Comparison of ENCODE assay signal across 15 cellular contexts in the genomic region with DNA sequence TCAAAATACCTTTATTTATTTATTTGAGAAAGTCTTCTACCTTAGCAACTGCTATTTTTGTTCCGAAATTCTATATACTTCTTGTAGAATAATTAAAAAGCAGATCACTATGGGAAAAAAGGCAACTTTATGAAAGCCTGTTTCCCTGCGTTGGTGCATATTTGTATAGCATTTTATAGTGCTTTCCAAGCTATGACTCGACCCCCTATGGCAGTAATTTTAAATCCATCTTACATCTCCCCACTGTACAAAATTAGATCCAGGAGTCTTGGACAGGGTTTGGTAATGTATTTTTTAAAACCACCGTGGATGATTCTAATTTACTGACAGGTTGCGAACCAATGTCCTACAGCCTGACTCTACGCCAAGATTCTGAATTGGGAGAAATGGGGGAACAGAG. TPM values are rescaled to one million over a fixed set of nuclear protein-coding genes. Genes with fewer than 3 reads are reported as not detected.
A peak's percentile ranks its signal among the peaks of the same experiment; 100 is the strongest.
DNase-seq lines count a peak whose midpoint lies in the region; ATAC-seq and TF ChIP-seq lines count a peak whose summit lies in the region.
"Had no signal": no experiment of that assay in that cellular context is flagged by ENCODE, and none has a peak within 500 bp of the region (broad histone marks: within the 10 kb centered on the region; RNA-seq: fewer than 3 reads in every experiment).

No MANE protein-coding gene starts in this region.

- no peaks in the 10 kb centered on the region for H3K27me3 Mint-ChIP-seq in activated CD8-positive, alpha-beta memory T cell treated with anti-CD3 and anti-CD28 coated beads, Interleukin-2, amount 10 ng/mL, durations not matched to agents 7 days and 5 days
- H3K27me3 Mint-ChIP-seq in central memory CD8-positive, alpha-beta T cell = no peaks in the 10 kb centered on the region
- H3K27me3 Mint-ChIP-seq: CD8-positive, alpha-beta memory T cell had no signal

- intact Hi-C loops in OCI-LY7 (cut with micrococcal nuclease; ENCODE audit: unreplicated experiment) (no loop called here), left cardiac atrium (cut with DNase I) (no loop called here)

- peaks cover 13% of the 10 kb centered on the region for H3K9me3 Mint-ChIP-seq in activated CD8-positive, alpha-beta memory T cell treated with anti-CD3 and anti-CD28 coated beads, Interleukin-2, amount 10 ng/mL, durations not matched to agents 7 days and 5 days (ENCODE audit: low read depth)
- H3K9me3 Mint-ChIP-seq in central memory CD8-positive, alpha-beta T cell = no peaks in the 10 kb centered on the region
- H3K9me3 Mint-ChIP-seq in stimulated activated effector memory CD8-positive, alpha-beta T cell treated with anti-CD3 and anti-CD28 coated beads, Interleukin-12 subunit alpha, Interleukin-12 subunit beta, amount 100 ng/mL, for 72 hours = peaks cover 4% of the 10 kb centered on the region
- H3K9me3 Mint-ChIP-seq: CD8-positive, alpha-beta memory T cell; neural progenitor cell had no signal

- TF ChIP-seq CTCF in OCI-LY7 (conservative IDR thresholded peaks at IDR 0.05; ENCODE audit: low read length) = no peak

- H3K36me3 Mint-ChIP-seq in activated CD8-positive, alpha-beta memory T cell treated with anti-CD3 and anti-CD28 coated beads, Interleukin-2, amount 10 ng/mL, durations not matched to agents 7 days and 5 days = peaks cover 87% of the 10 kb centered on the region
- H3K36me3 Mint-ChIP-seq in central memory CD8-positive, alpha-beta T cell (ENCODE audit: insufficient read depth) = peaks cover 14% of the 10 kb centered on the region
- H3K36me3 Mint-ChIP-seq in stimulated activated effector memory CD8-positive, alpha-beta T cell treated with anti-CD3 and anti-CD28 coated beads, Interleukin-12 subunit alpha, Interleukin-12 subunit beta, amount 100 ng/mL, for 72 hours = peaks cover 92% of the 10 kb centered on the region

- peak overlapping the region; percentile 44 for H3K4me2 ChIP-seq in OCI-LY7 (ENCODE audit: low read length)
- H3K4me2 ChIP-seq: neural progenitor cell had no signal

- no peak overlapping the region for H3K4me3 ChIP-seq in OCI-LY7 (ENCODE audit: low read depth, low read length, poor library complexity, severe bottlenecking)
- H3K4me3 ChIP-seq: neural progenitor cell had no signal

- peak overlapping the region; percentile 46 for H3K27ac Mint-ChIP-seq in activated CD8-positive, alpha-beta memory T cell treated with anti-CD3 and anti-CD28 coated beads, Interleukin-2, amount 10 ng/mL, durations not matched to agents 7 days and 5 days
- H3K27ac Mint-ChIP-seq in central memory CD8-positive, alpha-beta T cell (ENCODE audit: low read depth) = peak overlapping the region; percentile 39
- H3K27ac Mint-ChIP-seq in stimulated activated effector memory CD8-positive, alpha-beta T cell treated with anti-CD3 and anti-CD28 coated beads, Interleukin-12 subunit alpha, Interleukin-12 subunit beta, amount 100 ng/mL, for 72 hours = peak overlapping the region; percentile 72
- H3K27ac Mint-ChIP-seq: neural progenitor cell had no signal

- no TSS peak for BruUV-seq in OCI-LY7 (replicated peaks; lab: Mats Ljungman, UMichigan)

- no peak overlapping the region for H2AFZ ChIP-seq in OCI-LY7 (ENCODE audit: low read length)
- H2AFZ ChIP-seq: neural progenitor cell had no signal

- no peak overlapping the region for H3K4me3 Mint-ChIP-seq in activated CD8-positive, alpha-beta memory T cell treated with anti-CD3 and anti-CD28 coated beads, Interleukin-2, amount 10 ng/mL, durations not matched to agents 7 days and 5 days
- H3K4me3 Mint-ChIP-seq in central memory CD8-positive, alpha-beta T cell = no peak overlapping the region
- H3K4me3 Mint-ChIP-seq in stimulated activated effector memory CD8-positive, alpha-beta T cell treated with anti-CD3 and anti-CD28 coated beads, Interleukin-12 subunit alpha, Interleukin-12 subunit beta, amount 100 ng/mL, for 72 hours = peak overlapping the region; percentile 37
- H3K4me3 Mint-ChIP-seq: neural progenitor cell; T-helper 1 cell treated with Interleukin-12 subunit alpha and Interleukin-12 subunit beta and Interleukin-4 antibody, amounts not matched to agents 30 μg/mL and 1 μg/mL, for 36 hours had no signal

- no peak overlapping the region for H3K27ac ChIP-seq in OCI-LY7 (ENCODE audit: low read depth, low read length, poor library complexity, severe bottlenecking)
- H3K27ac ChIP-seq: neural progenitor cell had no signal

- CTCF ChIA-PET in activated CD8-positive, alpha-beta memory T cell treated with anti-CD3 and anti-CD28 coated beads, Interleukin-2, amount 10 ng/mL, durations not matched to agents 7 days and 5 days (lab: Charles Lee) = no interaction called here
- CTCF ChIA-PET in OCI-LY7 (lab: Charles Lee; ENCODE audit: unreplicated experiment) = no interaction called here

- POLR2A ChIA-PET in OCI-LY7 (lab: Charles Lee) = no interaction called here

- peaks cover 86% of the 10 kb centered on the region for H3K4me1 Mint-ChIP-seq in activated CD8-positive, alpha-beta memory T cell treated with anti-CD3 and anti-CD28 coated beads, Interleukin-2, amount 10 ng/mL, durations not matched to agents 7 days and 5 days
- H3K4me1 Mint-ChIP-seq in central memory CD8-positive, alpha-beta T cell = peaks cover 79% of the 10 kb centered on the region
- peaks cover 91% of the 10 kb centered on the region for H3K4me1 Mint-ChIP-seq in stimulated activated effector memory CD8-positive, alpha-beta T cell treated with anti-CD3 and anti-CD28 coated beads, Interleukin-12 subunit alpha, Interleukin-12 subunit beta, amount 100 ng/mL, for 72 hours
- H3K4me1 Mint-ChIP-seq: neural progenitor cell had no signal

- H3K4me1 ChIP-seq in OCI-LY7 (ENCODE audit: insufficient read depth, low read length, poor library complexity, severe bottlenecking) = peaks cover 37% of the 10 kb centered on the region
- H3K4me1 ChIP-seq: neural progenitor cell had no signal

- H4K20me1 ChIP-seq in OCI-LY7 (ENCODE audit: insufficient read depth, low read length) = no peaks in the 10 kb centered on the region

- no peak for DNase-seq in activated CD8-positive, alpha-beta memory T cell treated with anti-CD3 and anti-CD28 coated beads, Interleukin-2, amount 10 ng/mL, durations not matched to agents 7 days and 5 days
- no peak for DNase-seq in activated CD8-positive, alpha-beta memory T cell treated with anti-CD3 and anti-CD28 coated beads, Interleukin-2, amount 50 U/mL, for 4 hours
- DNase-seq in OCI-LY7 (ENCODE audit: low spot score) = no peak
- no peak for DNase-seq in central memory CD8-positive, alpha-beta T cell (ENCODE audit: low spot score in 2 of 2)
- no peak for DNase-seq in stimulated activated effector memory CD8-positive, alpha-beta T cell treated with anti-CD3 and anti-CD28 coated beads, Interleukin-12 subunit alpha, Interleukin-12 subunit beta, amount 100 ng/mL, for 72 hours (ENCODE audit: low spot score in 2 of 2)
- no peak for DNase-seq in left cardiac atrium
- no peak for DNase-seq in NOMO-1 treated with DMSO at 0.1 percent for 48 hours (lab: John Stamatoyannopoulos, UW; ENCODE audit: unreplicated experiment)
- DNase-seq: CD8-positive, alpha-beta memory T cell; KG1; midbrain; NCI-H2081; Right ventricle myocardium superior had no signal

- no peaks in the 10 kb centered on the region for H3K9me2 ChIP-seq in OCI-LY7 (ENCODE audit: insufficient read depth, low read length)

- peaks cover 19% of the 10 kb centered on the region for H3K36me3 ChIP-seq in OCI-LY7 (ENCODE audit: insufficient read depth, low read length)
- H3K36me3 ChIP-seq: neural progenitor cell had no signal

- ATAC-seq in activated CD8-positive, alpha-beta memory T cell treated with anti-CD3 and anti-CD28 coated beads, Interleukin-2, amount 10 ng/mL, durations not matched to agents 7 days and 5 days = no peak
- no peak for ATAC-seq in central memory CD8-positive, alpha-beta T cell (replicated peaks; ENCODE audit: extremely low read depth, poor library complexity, severe bottlenecking)
- no peak for ATAC-seq in stimulated activated effector memory CD8-positive, alpha-beta T cell treated with anti-CD3 and anti-CD28 coated beads, Interleukin-12 subunit alpha, Interleukin-12 subunit beta, amount 100 ng/mL, for 72 hours
- ATAC-seq in left cardiac atrium = no peak
- no peak for ATAC-seq in HG03432 (IDR thresholded peaks at IDR 0.05; ENCODE audit: unreplicated experiment)

- peaks cover 6% of the 10 kb centered on the region; the same call in 1 of the 2 replicates for H3K79me2 ChIP-seq in OCI-LY7 (ENCODE audit: insufficient read depth, low read depth, low read length)

- no peaks in the 10 kb centered on the region for H3K9me3 ChIP-seq in OCI-LY7 (ENCODE audit: low read length)

RNA-seq across cellular contexts. Expression of a gene that starts 10.1 kb away (rescaled TPM):
- 100 to 1,000 TPM; 133 to 147 TPM for total RNA-seq in activated CD8-positive, alpha-beta memory T cell treated with anti-CD3 and anti-CD28 coated beads, Interleukin-2, amount 10 ng/mL, durations not matched to agents 7 days and 5 days
- total RNA-seq in OCI-LY7 (2014; rRNA removed; shearing (Covaris generic)) = 43.4 and 52.6 TPM in 2 replicates
- 64.9 and 78.0 TPM in 2 replicates for total RNA-seq in OCI-LY7 (2022)
- 10 to 100 TPM; 33.6 to 33.7 TPM for total RNA-seq in left cardiac atrium
